Comparison of ENCODE assay signal across 12 cellular contexts in genomic region chr11:126060651-126061220, GRCh38. TPM values are rescaled to one million over a fixed set of nuclear protein-coding genes. Genes with fewer than 3 reads are reported as not detected.
DNase-seq lines count a peak whose midpoint lies in the region; ATAC-seq and TF ChIP-seq lines count a peak whose summit lies in the region.
"Had no signal": no experiment of that assay in that cellular context is flagged by ENCODE, and none has a peak within 500 bp of the region (broad histone marks: within the 10 kb centered on the region; RNA-seq: fewer than 3 reads in every experiment).

No MANE protein-coding gene starts in this region.

- H3K27ac ChIP-seq in HUES64 (ENCODE audit: low read depth, low read length) (no peak overlapping the region), dorsolateral prefrontal cortex (peak overlapping the region in 1 of 59 donors; percentile 88)
- H3K27ac ChIP-seq in naive thymus-derived CD4-positive, alpha-beta T cell (ENCODE audit: low read depth, low read length) = no peak overlapping the region

- no peak for DNase-seq in BE2C
- no peak for DNase-seq in dorsolateral prefrontal cortex
- DNase-seq in naive thymus-derived CD4-positive, alpha-beta T cell = no peak
- no peak for DNase-seq in GOT3 (lab: John Stamatoyannopoulos, UW)
- DNase-seq in medulla oblongata (ENCODE audit: extremely low spot score) = no peak
- DNase-seq: activated CD4-positive, alpha-beta T cell treated with anti-CD3 and anti-CD28 coated beads for 48 hours; activated effector memory CD4-positive, alpha-beta T cell treated with Interleukin-2 at 50 U/mL for 16 hours; HFFc6; naive B cell had no signal

- no peaks in the 10 kb centered on the region for H3K9me3 Mint-ChIP-seq in naive thymus-derived CD4-positive, alpha-beta T cell
- H3K9me3 Mint-ChIP-seq: HFFc6 had no signal

- CTCF ChIA-PET in naive thymus-derived CD4-positive, alpha-beta T cell (lab: Charles Lee) = interaction anchor here (0.9 kb wide), 1 partner anchor 129 kb away, joined by 3 read pairs; no protein-coding TSS in a partner anchor

- no peak overlapping the region for H3K9ac ChIP-seq in HUES64 (ENCODE audit: low read depth, low read length)

- H3K36me3 Mint-ChIP-seq in naive thymus-derived CD4-positive, alpha-beta T cell = no peaks in the 10 kb centered on the region
- H3K36me3 Mint-ChIP-seq: naive B cell had no signal

- H3K36me3 ChIP-seq in BE2C (no peaks in the 10 kb centered on the region; the same call in none of the 2 replicates), HUES64 (ENCODE audit: insufficient read depth, low read length) (no peaks in the 10 kb centered on the region)
- H3K36me3 ChIP-seq in naive thymus-derived CD4-positive, alpha-beta T cell (ENCODE audit: control insufficient read depth in 2 of 3, insufficient read depth in 3 of 3, low read length in 3 of 3) = no peaks in the 10 kb centered on the region

- 83% methylated on average over 4 of the region's 4 CpGs for WGBS in HUES64

- H3K4me3 Mint-ChIP-seq in naive thymus-derived CD4-positive, alpha-beta T cell = peak overlapping the region in 7 of 10 donors; percentile 16 to 92 (median 29)
- H3K4me3 Mint-ChIP-seq: HFFc6 had no signal

- TF ChIP-seq CTCF in BE2C (IDR thresholded peaks at IDR 0.05; ENCODE audit: low read depth, low read length) = no peak
- no peak for TF ChIP-seq CTCF in dorsolateral prefrontal cortex (IDR thresholded peaks at IDR 0.05 in 54 of 56, conservative IDR thresholded peaks at IDR 0.05 in 2 of 56; ENCODE audit: low read depth in 1 of 56, partially characterized antibody in 56 of 56)

- H3K4me3 ChIP-seq in BE2C (ENCODE audit: low read depth, low read length) (peak overlapping the region; percentile 90), HUES64 (ENCODE audit: low read length) (peak overlapping the region; percentile 6; the same call in 1 of the 2 replicates), dorsolateral prefrontal cortex (peak overlapping the region in 34 of 59 donors; percentile 12 to 89 (median 76))
- H3K4me3 ChIP-seq in naive thymus-derived CD4-positive, alpha-beta T cell (ENCODE audit: low read length) = no peak overlapping the region

- no peaks in the 10 kb centered on the region for H3K27me3 ChIP-seq in BE2C
- H3K27me3 ChIP-seq in HUES64 (ENCODE audit: insufficient read depth, low read length) = no peaks in the 10 kb centered on the region
- H3K27me3 ChIP-seq in dorsolateral prefrontal cortex = no peaks in the 10 kb centered on the region
- H3K27me3 ChIP-seq in naive thymus-derived CD4-positive, alpha-beta T cell (ENCODE audit: control insufficient read depth in 2 of 2, insufficient read depth in 2 of 2, low read length in 2 of 2) = no peaks in the 10 kb centered on the region

- no peak for ATAC-seq in naive thymus-derived CD4-positive, alpha-beta T cell
- ATAC-seq in HG02763 (IDR thresholded peaks at IDR 0.05; ENCODE audit: unreplicated experiment) = no peak
- no peak for ATAC-seq in HG03460 (IDR thresholded peaks at IDR 0.05; ENCODE audit: unreplicated experiment)

- H3K4me1 ChIP-seq in BE2C = peaks cover 6% of the 10 kb centered on the region
- H3K4me1 ChIP-seq in HUES64 (ENCODE audit: insufficient read depth, low read length) = peaks cover 27% of the 10 kb centered on the region
- H3K4me1 ChIP-seq in naive thymus-derived CD4-positive, alpha-beta T cell (ENCODE audit: control insufficient read depth in 2 of 2, insufficient read depth in 2 of 2, low read length in 2 of 2) = peaks cover 4 to 5% of the 10 kb centered on the region in 2 donors

- H3K9me3 ChIP-seq in BE2C = no peaks in the 10 kb centered on the region
- H3K9me3 ChIP-seq in HUES64 (ENCODE audit: insufficient read depth, low read depth, low read length) = no peaks in the 10 kb centered on the region
- H3K9me3 ChIP-seq in naive thymus-derived CD4-positive, alpha-beta T cell (ENCODE audit: control insufficient read depth in 2 of 3, low read length in 3 of 3) = no peaks in the 10 kb centered on the region

- peaks cover 0 to 68% (median 5%) of the 10 kb centered on the region in 5 donors for H3K27me3 Mint-ChIP-seq in naive thymus-derived CD4-positive, alpha-beta T cell

- H3K27ac Mint-ChIP-seq in naive thymus-derived CD4-positive, alpha-beta T cell = peak overlapping the region in 1 of 9 donors; percentile 8
- H3K27ac Mint-ChIP-seq: HFFc6 had no signal

- POLR2A ChIA-PET in naive thymus-derived CD4-positive, alpha-beta T cell (lab: Charles Lee) = no interaction called here

- peaks cover 5 to 17% (median 7%) of the 10 kb centered on the region in 7 donors for H3K4me1 Mint-ChIP-seq in naive thymus-derived CD4-positive, alpha-beta T cell

- intact Hi-C loops in dorsolateral prefrontal cortex (cut with DNase I) = loop anchor here in 1 of 2 donors (5.0 to 10.0 kb wide), 3 partner anchors 136 to 207 kb away; partner anchors contain the start of genes FAM118B, FOXRED1, RPUSD4 and SRPRA
- intact Hi-C loops in naive thymus-derived CD4-positive, alpha-beta T cell (cut with micrococcal nuclease) = loop anchor here (5.0 kb wide), 3 partner anchors 222 to 1438 kb away; partner anchors contain the start of genes TIRAP (in 2 of the 2), TBRG1 (in 1 of the 2) and TMEM218 (in 1 of the 2)

RNA-seq across cellular contexts. Expression of gene CDON, which starts 1.9 kb away (rescaled TPM):
- 58.6 TPM for polyA plus RNA-seq in BE2C (2012; ENCODE audit: insufficient read depth, insufficient read length, low read depth)
- 14.9 TPM for polyA plus RNA-seq in HUES64 (2013, experiment 1 of 2)
- 21.2 TPM for polyA plus RNA-seq in HUES64 (2013, experiment 2 of 2)
- 10 to 100 TPM; 10.0 to 38.0 (median 18.7) TPM for total RNA-seq in dorsolateral prefrontal cortex
- 1 to 10 TPM; 1.5 to 4.8 (median 2.3) TPM for total RNA-seq in naive thymus-derived CD4-positive, alpha-beta T cell
- polyA plus RNA-seq in naive thymus-derived CD4-positive, alpha-beta T cell = under 1 TPM; 0.24 to 0.69 TPM
